10 cellular contexts compared by ENCODE assay signal in the genomic region with DNA sequence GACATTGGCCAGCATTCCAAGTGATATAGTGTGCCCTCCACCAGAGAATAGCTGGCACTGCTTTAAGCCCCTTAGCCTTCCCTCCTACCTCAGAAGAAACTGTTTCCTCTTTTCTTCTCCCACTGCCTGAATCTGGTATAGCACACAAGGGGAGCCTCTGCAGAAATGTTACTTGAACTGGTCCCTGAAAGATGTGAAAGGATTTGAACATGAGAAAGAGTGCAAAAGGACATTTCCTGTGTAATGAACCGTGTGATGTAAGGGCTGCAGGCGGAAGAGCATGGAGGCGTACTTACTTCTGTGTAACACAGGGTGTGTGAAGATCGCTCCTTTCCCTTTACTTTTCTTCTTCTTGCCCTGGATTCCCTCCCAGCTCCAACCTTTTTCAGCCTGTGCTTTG. TPM values are rescaled to one million over a fixed set of nuclear protein-coding genes. Genes with fewer than 3 reads are reported as not detected.
DNase-seq lines count a peak whose midpoint lies in the region; FAIRE-seq and TF ChIP-seq lines count a peak whose summit lies in the region.
"Had no signal": no experiment of that assay in that cellular context is flagged by ENCODE, and none has a peak within 500 bp of the region (broad histone marks: within the 10 kb centered on the region; RNA-seq: fewer than 3 reads in every experiment).

No MANE protein-coding gene starts in this region.

- H3K9me2 ChIP-seq in OCI-LY7 (ENCODE audit: insufficient read depth, low read length) (no peaks in the 10 kb centered on the region), hepatocyte (replicated peaks; ENCODE audit: insufficient read depth) (no peaks in the 10 kb centered on the region)

- TF ChIP-seq POLR2A in GM12892 (IDR thresholded peaks at IDR 0.05; ENCODE audit: low read depth, low read length), result no peak

- peak overlapping the region; percentile 15 to 91 (median 66) for H3K27ac Mint-ChIP-seq in CD14-positive monocyte

- H3K9me3 Mint-ChIP-seq in CD14-positive monocyte, result peaks cover 0 to 2% (median 0%) of the 10 kb centered on the region in 7 donors

- H3K4me3 Mint-ChIP-seq in CD14-positive monocyte, result peak overlapping the region; percentile 34 to 61

- no peak for TF ChIP-seq CTCF in CD14-positive monocyte (IDR thresholded peaks at IDR 0.05)
- no peak for TF ChIP-seq CTCF in OCI-LY7 (conservative IDR thresholded peaks at IDR 0.05; ENCODE audit: low read length)
- TF ChIP-seq CTCF in hepatocyte (IDR thresholded peaks at IDR 0.05; ENCODE audit: poor library complexity), result no peak

- peak; percentile 79 for FAIRE-seq in GM19239 (lab: Jason Lieb, UNC)
- FAIRE-seq in GM12892 (lab: Jason Lieb, UNC), result no peak

- intact Hi-C loops in CD14-positive monocyte (cut with micrococcal nuclease) (no loop called here), OCI-LY7 (cut with micrococcal nuclease; ENCODE audit: unreplicated experiment) (no loop called here)

- H3K36me3 ChIP-seq in OCI-LY7 (ENCODE audit: insufficient read depth, low read length) (no peaks in the 10 kb centered on the region), hepatocyte (replicated peaks; ENCODE audit: insufficient read depth, low read depth) (no peaks in the 10 kb centered on the region)

- no TSS peak for BruUV-seq in OCI-LY7 (replicated peaks; lab: Mats Ljungman, UMichigan)

- no peaks in the 10 kb centered on the region for H3K27me3 Mint-ChIP-seq in CD14-positive monocyte (ENCODE audit: low read depth in 3 of 3)

- H3K27me3 ChIP-seq in hepatocyte, result no peaks in the 10 kb centered on the region

- H3K4me1 Mint-ChIP-seq in CD14-positive monocyte, result peaks cover 72% of the 10 kb centered on the region

- H3K79me2 ChIP-seq in OCI-LY7 (ENCODE audit: insufficient read depth, low read depth, low read length) (peaks cover 87% of the 10 kb centered on the region; the same call in 1 of the 2 replicates), hepatocyte (peaks cover 100% of the 10 kb centered on the region)

- WGBS in hepatocyte (ENCODE audit: low lambda C conversion rate, missing lambda C conversion rate), result 54% methylated on average over 4 of the region's 4 CpGs

- H3K9me3 ChIP-seq in OCI-LY7 (ENCODE audit: low read length) (no peaks in the 10 kb centered on the region), hepatocyte (ENCODE audit: low read depth) (no peaks in the 10 kb centered on the region)

- POLR2A ChIA-PET in OCI-LY7 (lab: Charles Lee), result interaction anchor here (1.0 to 1.5 kb wide), 3 partner anchors 8 to 14 kb away, joined by 4 to 6 read pairs (median 5); no protein-coding TSS in a partner anchor

- no peak for DNase-seq in CD14-positive monocyte (ENCODE audit: low spot score)
- DNase-seq in GM19239 (ENCODE audit: insufficient read length, low spot score), result no peak
- peak; percentile 59 for DNase-seq in OCI-LY7 (ENCODE audit: low spot score)
- no peak for DNase-seq in hepatocyte (ENCODE audit: low spot score)
- DNase-seq in NCI-H1092 treated with DMSO at 0.1 percent for 48 hours (lab: John Stamatoyannopoulos, UW), result no peak
- no peak for DNase-seq in GM12892 (ENCODE audit: insufficient read length)
- no peak for DNase-seq in occipital lobe (lab: John Stamatoyannopoulos, UW)
- DNase-seq in EL, result no peak
- DNase-seq: stimulated activated CD4-positive, alpha-beta T cell treated with anti-CD3 and anti-CD28 coated beads, Interleukin-2, amount 100 ng/mL, for 48 hours had no signal

- CTCF ChIA-PET in OCI-LY7 (lab: Charles Lee; ENCODE audit: unreplicated experiment), result no interaction called here

- H3K4me3 ChIP-seq in OCI-LY7 (ENCODE audit: low read depth, low read length, poor library complexity, severe bottlenecking) (peak overlapping the region; percentile 42), hepatocyte (no peak overlapping the region)

- H3K36me3 Mint-ChIP-seq in CD14-positive monocyte, result peaks cover 0 to 8% of the 10 kb centered on the region in 2 donors

- peaks cover 43% of the 10 kb centered on the region for H3K4me1 ChIP-seq in OCI-LY7 (ENCODE audit: insufficient read depth, low read length, poor library complexity, severe bottlenecking)
- peaks cover 13% of the 10 kb centered on the region for H3K4me1 ChIP-seq in hepatocyte (ENCODE audit: insufficient read depth)

- H3K4me2 ChIP-seq in OCI-LY7 (ENCODE audit: low read length) (peak overlapping the region; percentile 69), hepatocyte (peak overlapping the region; percentile 31)

- peaks cover 23% of the 10 kb centered on the region; the same call in 1 of the 2 replicates for H4K20me1 ChIP-seq in OCI-LY7 (ENCODE audit: insufficient read depth, low read length)
- peaks cover 24% of the 10 kb centered on the region for H4K20me1 ChIP-seq in hepatocyte (ENCODE audit: insufficient read depth, poor library complexity, severe bottlenecking)

- H2AFZ ChIP-seq in OCI-LY7 (ENCODE audit: low read length) (0 out of 2 replicates have a peak overlapping the region, but pooled peaks have one; percentile 44), hepatocyte (no peak overlapping the region)

- H3K27ac ChIP-seq in OCI-LY7 (ENCODE audit: low read depth, low read length, poor library complexity, severe bottlenecking) (peak overlapping the region; percentile 20), hepatocyte (peak overlapping the region; percentile 32)
- H3K27ac ChIP-seq: RWPE1 had no signal

RNA-seq across cellular contexts. Expression of gene TMOD3, which starts 8.3 kb away (rescaled TPM):
- polyA plus RNA-seq in CD14-positive monocyte, result 10 to 100 TPM; 27.8 to 34.8 TPM
- 17.4 and 31.5 TPM in 2 replicates for total RNA-seq in OCI-LY7 (2014; rRNA removed; shearing (Covaris generic))
- total RNA-seq in OCI-LY7 (2022), result 30.5 and 31.5 TPM in 2 replicates
- 32.5 and 38.3 TPM in 2 replicates for total RNA-seq in hepatocyte
- polyA plus RNA-seq in hepatocyte, result 26.3 and 27.2 TPM in 2 replicates
- polyA plus RNA-seq in GM12892 (2012; ENCODE audit: missing spikeins), result 22.3 TPM
- 81.7 TPM for total RNA-seq in occipital lobe
